14 cellular contexts compared by ENCODE assay signal in the genomic region with DNA sequence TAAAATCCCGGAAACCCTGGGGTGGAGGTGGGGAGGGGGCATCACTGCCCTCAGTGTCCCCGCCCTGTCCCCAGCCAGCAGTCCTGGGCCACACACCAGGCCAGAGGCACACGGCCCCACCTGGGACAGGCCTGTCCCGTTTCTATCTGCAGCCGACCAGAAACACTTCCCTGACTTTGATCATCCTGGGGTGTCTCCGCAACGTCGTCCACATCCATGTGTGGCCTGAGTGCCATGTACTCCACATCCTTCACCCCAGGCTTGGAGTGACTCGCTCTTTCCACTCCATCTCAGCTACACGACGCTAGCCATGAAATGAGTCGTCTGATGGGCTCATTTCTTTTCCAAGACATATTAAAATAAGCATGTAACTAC. TPM values are rescaled to one million over a fixed set of nuclear protein-coding genes. Genes with fewer than 3 reads are reported as not detected.
DNase-seq lines count a peak whose midpoint lies in the region; ATAC-seq, FAIRE-seq and TF ChIP-seq lines count a peak whose summit lies in the region.
"Had no signal": no experiment of that assay in that cellular context is flagged by ENCODE, and none has a peak within 500 bp of the region (broad histone marks: within the 10 kb centered on the region; RNA-seq: fewer than 3 reads in every experiment).

No MANE protein-coding gene starts in this region.

- CTCF ChIA-PET in activated CD4-positive, alpha-beta memory T cell treated with anti-CD3 and anti-CD28 coated beads for 36 hours (lab: Charles Lee), result no interaction called here
- CTCF ChIA-PET in activated CD4-positive, alpha-beta memory T cell treated with anti-CD3 and anti-CD28 coated beads, Interleukin-2, amount 10 ng/mL, durations not matched to agents 7 days and 5 days (lab: Charles Lee), result no interaction called here
- CTCF ChIA-PET in RWPE1 (lab: Yijun Ruan, JAX), result no interaction called here

- no peak for ATAC-seq in stimulated activated effector memory CD8-positive, alpha-beta T cell treated with anti-CD3 and anti-CD28 coated beads, Interleukin-12 subunit alpha, Interleukin-12 subunit beta, amount 100 ng/mL, for 72 hours
- ATAC-seq: right lobe of liver had no signal

- no peaks in the 10 kb centered on the region for H3K4me1 Mint-ChIP-seq in activated CD4-positive, alpha-beta memory T cell treated with anti-CD3 and anti-CD28 coated beads for 36 hours (ENCODE audit: low read depth)
- peaks cover 3% of the 10 kb centered on the region for H3K4me1 Mint-ChIP-seq in activated CD4-positive, alpha-beta memory T cell treated with anti-CD3 and anti-CD28 coated beads, Interleukin-2, amount 10 ng/mL, durations not matched to agents 7 days and 5 days
- H3K4me1 Mint-ChIP-seq in stimulated activated effector memory CD8-positive, alpha-beta T cell treated with anti-CD3 and anti-CD28 coated beads, Interleukin-12 subunit alpha, Interleukin-12 subunit beta, amount 100 ng/mL, for 72 hours, result peaks cover 10% of the 10 kb centered on the region
- peaks cover 10% of the 10 kb centered on the region for H3K4me1 Mint-ChIP-seq in chondrocyte (ENCODE audit: low read depth)

- H3K9me3 Mint-ChIP-seq in activated CD4-positive, alpha-beta memory T cell treated with anti-CD3 and anti-CD28 coated beads for 36 hours, result no peaks in the 10 kb centered on the region
- H3K9me3 Mint-ChIP-seq in activated CD4-positive, alpha-beta memory T cell treated with anti-CD3 and anti-CD28 coated beads, Interleukin-2, amount 10 ng/mL, durations not matched to agents 7 days and 5 days, result no peaks in the 10 kb centered on the region
- H3K9me3 Mint-ChIP-seq in stimulated activated effector memory CD8-positive, alpha-beta T cell treated with anti-CD3 and anti-CD28 coated beads, Interleukin-12 subunit alpha, Interleukin-12 subunit beta, amount 100 ng/mL, for 72 hours, result no peaks in the 10 kb centered on the region
- no peaks in the 10 kb centered on the region for H3K9me3 Mint-ChIP-seq in chondrocyte (ENCODE audit: low read depth)

- intact Hi-C loops in activated CD4-positive, alpha-beta memory T cell treated with anti-CD3 and anti-CD28 coated beads for 36 hours (cut with micrococcal nuclease), result no loop called here

- H3K4me3 ChIP-seq in fibroblast of the aortic adventitia (ENCODE audit: low read depth, low read length), result no peak overlapping the region
- H3K4me3 ChIP-seq: right lobe of liver, thoracic aorta had no signal

- no peak overlapping the region for H3K27ac ChIP-seq in RWPE1
- H3K27ac ChIP-seq: right lobe of liver, thoracic aorta had no signal

- no peaks in the 10 kb centered on the region for H3K27me3 Mint-ChIP-seq in activated CD4-positive, alpha-beta memory T cell treated with anti-CD3 and anti-CD28 coated beads for 36 hours
- H3K27me3 Mint-ChIP-seq in activated CD4-positive, alpha-beta memory T cell treated with anti-CD3 and anti-CD28 coated beads, Interleukin-2, amount 10 ng/mL, durations not matched to agents 7 days and 5 days, result no peaks in the 10 kb centered on the region
- no peaks in the 10 kb centered on the region for H3K27me3 Mint-ChIP-seq in chondrocyte (ENCODE audit: low read depth)

- H3K4me3 Mint-ChIP-seq in activated CD4-positive, alpha-beta memory T cell treated with anti-CD3 and anti-CD28 coated beads for 36 hours, result no peak overlapping the region
- H3K4me3 Mint-ChIP-seq in activated CD4-positive, alpha-beta memory T cell treated with anti-CD3 and anti-CD28 coated beads, Interleukin-2, amount 10 ng/mL, durations not matched to agents 7 days and 5 days, result no peak overlapping the region
- H3K4me3 Mint-ChIP-seq in stimulated activated effector memory CD8-positive, alpha-beta T cell treated with anti-CD3 and anti-CD28 coated beads, Interleukin-12 subunit alpha, Interleukin-12 subunit beta, amount 100 ng/mL, for 72 hours, result no peak overlapping the region
- no peak overlapping the region for H3K4me3 Mint-ChIP-seq in chondrocyte (ENCODE audit: unreplicated experiment)

- H3K27ac Mint-ChIP-seq in activated CD4-positive, alpha-beta memory T cell treated with anti-CD3 and anti-CD28 coated beads for 36 hours, result no peak overlapping the region
- H3K27ac Mint-ChIP-seq in activated CD4-positive, alpha-beta memory T cell treated with anti-CD3 and anti-CD28 coated beads, Interleukin-2, amount 10 ng/mL, durations not matched to agents 7 days and 5 days, result no peak overlapping the region
- peak overlapping the region; percentile 41 for H3K27ac Mint-ChIP-seq in stimulated activated effector memory CD8-positive, alpha-beta T cell treated with anti-CD3 and anti-CD28 coated beads, Interleukin-12 subunit alpha, Interleukin-12 subunit beta, amount 100 ng/mL, for 72 hours
- no peak overlapping the region for H3K27ac Mint-ChIP-seq in chondrocyte (ENCODE audit: unreplicated experiment)

- peak; percentile 24 for DNase-seq in activated CD4-positive, alpha-beta memory T cell treated with anti-CD3 and anti-CD28 coated beads for 36 hours
- DNase-seq in activated CD4-positive, alpha-beta memory T cell treated with anti-CD3 and anti-CD28 coated beads, Interleukin-2, amount 10 ng/mL, durations not matched to agents 7 days and 5 days, result no peak
- DNase-seq in RCC 7860 (ENCODE audit: low spot score) (peak; percentile 62), fibroblast of the aortic adventitia (ENCODE audit: low read depth) (peak; percentile 66), chondrocyte (ENCODE audit: low spot score) (no peak), RWPE1 (ENCODE audit: low spot score) (no peak), cortex of kidney (lab: John Stamatoyannopoulos, UW) (no peak)
- DNase-seq in stimulated activated effector memory CD8-positive, alpha-beta T cell treated with anti-CD3 and anti-CD28 coated beads, Interleukin-12 subunit alpha, Interleukin-12 subunit beta, amount 100 ng/mL, for 72 hours (ENCODE audit: low spot score in 2 of 2), result no peak
- DNase-seq: amygdala, DMS79 treated with DMSO at 0.1 percent for 48 hours, NCI-H345 had no signal

- POLR2A ChIA-PET in activated CD4-positive, alpha-beta memory T cell treated with anti-CD3 and anti-CD28 coated beads for 36 hours (lab: Charles Lee), result no interaction called here
- POLR2A ChIA-PET in activated CD4-positive, alpha-beta memory T cell treated with anti-CD3 and anti-CD28 coated beads, Interleukin-2, amount 10 ng/mL, durations not matched to agents 7 days and 5 days (lab: Charles Lee), result no interaction called here
- POLR2A ChIA-PET in RWPE1 (lab: Yijun Ruan, JAX; ENCODE audit: low non-redundant PET), result no interaction called here

- peak; percentile 31 for FAIRE-seq in RCC 7860 (lab: Jason Lieb, UNC)
- FAIRE-seq: A204.1 had no signal

- H3K36me3 Mint-ChIP-seq in activated CD4-positive, alpha-beta memory T cell treated with anti-CD3 and anti-CD28 coated beads for 36 hours, result no peaks in the 10 kb centered on the region
- no peaks in the 10 kb centered on the region for H3K36me3 Mint-ChIP-seq in activated CD4-positive, alpha-beta memory T cell treated with anti-CD3 and anti-CD28 coated beads, Interleukin-2, amount 10 ng/mL, durations not matched to agents 7 days and 5 days (ENCODE audit: low read depth)
- H3K36me3 Mint-ChIP-seq in stimulated activated effector memory CD8-positive, alpha-beta T cell treated with anti-CD3 and anti-CD28 coated beads, Interleukin-12 subunit alpha, Interleukin-12 subunit beta, amount 100 ng/mL, for 72 hours, result no peaks in the 10 kb centered on the region
- H3K36me3 Mint-ChIP-seq in chondrocyte (ENCODE audit: low read depth), result no peaks in the 10 kb centered on the region

- TF ChIP-seq CTCF in fibroblast of the aortic adventitia (IDR thresholded peaks at IDR 0.05; ENCODE audit: insufficient read depth, low read length) (no peak), chondrocyte (IDR thresholded peaks at IDR 0.05) (no peak), RWPE1 (conservative IDR thresholded peaks at IDR 0.05; ENCODE audit: low read depth) (no peak)

RNA-seq across cellular contexts. Expression of a gene that starts 19.7 kb away (rescaled TPM):
- total RNA-seq in activated CD4-positive, alpha-beta memory T cell treated with anti-CD3 and anti-CD28 coated beads for 36 hours, result under 1 TPM; 0.27 to 0.33 TPM
- 1 to 10 TPM; 1.5 to 2.0 TPM for total RNA-seq in activated CD4-positive, alpha-beta memory T cell treated with anti-CD3 and anti-CD28 coated beads, Interleukin-2, amount 10 ng/mL, durations not matched to agents 7 days and 5 days
- total RNA-seq in fibroblast of the aortic adventitia (ENCODE audit: low replicate concordance) (0.36 TPM in 1 of 2 replicates, not detected in the other), chondrocyte (0.31 to 0.72 TPM (median 0.42 TPM) in 3 replicates)

RNA-seq across cellular contexts. Expression of a gene that starts 39.1 kb away (rescaled TPM):
- total RNA-seq in activated CD4-positive, alpha-beta memory T cell treated with anti-CD3 and anti-CD28 coated beads for 36 hours, result 10 to 100 TPM; 12.1 to 12.2 TPM
- 10 to 100 TPM; 12.6 to 13.2 TPM for total RNA-seq in activated CD4-positive, alpha-beta memory T cell treated with anti-CD3 and anti-CD28 coated beads, Interleukin-2, amount 10 ng/mL, durations not matched to agents 7 days and 5 days
- total RNA-seq in fibroblast of the aortic adventitia (ENCODE audit: low replicate concordance), result 2.1 and 10.9 TPM in 2 replicates
- 6.7 to 7.9 TPM (median 7.9 TPM) in 3 replicates for total RNA-seq in chondrocyte

Comparison
In these comparisons a context has a peak if more than half of its experiments do, and no peak if none do; other contexts are left out.
1. DNase-seq: peak in activated CD4-positive, alpha-beta memory T cell treated with anti-CD3 and anti-CD28 coated beads for 36 hours (single experiment), RCC 7860 (single experiment) and fibroblast of the aortic adventitia (single experiment); none in activated CD4-positive, alpha-beta memory T cell treated with anti-CD3 and anti-CD28 coated beads, Interleukin-2, amount 10 ng/mL, durations not matched to agents 7 days and 5 days (single experiment), stimulated activated effector memory CD8-positive, alpha-beta T cell treated with anti-CD3 and anti-CD28 coated beads, Interleukin-12 subunit alpha, Interleukin-12 subunit beta, amount 100 ng/mL, for 72 hours (0 of 2), chondrocyte (single experiment), RWPE1 (single experiment) and cortex of kidney (single experiment).